ENCODE assay signal across 8 cellular contexts in the genomic region with DNA sequence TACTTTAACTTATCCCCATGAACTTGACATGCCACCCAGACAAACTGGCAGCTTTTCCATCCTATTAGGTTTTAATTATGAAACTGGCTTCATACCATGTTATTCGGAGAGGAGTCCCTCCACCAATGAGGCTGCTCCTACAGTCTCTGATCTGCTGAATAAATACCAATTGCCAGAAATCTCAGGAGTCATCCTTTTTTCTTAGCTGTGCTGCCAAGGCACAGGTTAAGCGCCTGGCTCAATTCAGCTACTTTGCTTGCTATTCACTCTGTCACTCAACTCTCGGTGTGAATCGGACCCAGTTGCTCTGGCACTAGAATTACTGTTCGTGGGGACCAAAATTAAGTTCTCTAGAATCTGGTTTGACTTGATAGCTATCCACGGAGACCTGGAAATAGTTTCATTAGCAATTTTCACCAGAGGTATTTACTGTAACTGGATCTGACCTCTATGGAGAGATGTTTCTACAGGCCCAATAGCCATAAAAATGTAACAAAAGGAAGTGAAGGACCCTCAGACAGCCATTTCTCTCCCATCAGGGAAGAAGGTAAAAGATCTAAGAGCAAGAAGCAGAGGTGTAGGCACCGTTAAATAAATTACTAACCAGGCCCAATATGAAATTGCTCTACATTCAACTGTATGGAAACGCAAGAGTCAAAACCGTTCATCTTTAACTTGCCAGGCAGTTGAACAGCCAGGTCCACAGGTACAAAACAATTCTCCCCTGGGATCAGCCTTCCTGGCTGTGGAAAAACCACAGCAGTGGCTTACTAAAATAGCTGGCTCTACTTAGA. TPM values are rescaled to one million over a fixed set of nuclear protein-coding genes. Genes with fewer than 3 reads are reported as not detected.
DNase-seq lines count a peak whose midpoint lies in the region; ATAC-seq, FAIRE-seq and TF ChIP-seq lines count a peak whose summit lies in the region.

No MANE protein-coding gene starts in this region.

- FAIRE-seq in D721Med (lab: Jason Lieb, UNC) = no peak

- no peak for ATAC-seq in body of pancreas
- no peak for ATAC-seq in GM19395 (IDR thresholded peaks at IDR 0.05; ENCODE audit: unreplicated experiment)
- ATAC-seq in HG03135 (IDR thresholded peaks at IDR 0.05; ENCODE audit: unreplicated experiment) = no peak

- 48 to 60% methylated on average over 9 of the region's 9 CpGs for WGBS in body of pancreas, 2 donors

- TF ChIP-seq POLR2A in body of pancreas (IDR thresholded peaks at IDR 0.05) = no peak

- CTCF ChIA-PET in AG04450 (lab: Charles Lee) = interaction anchor here (0.6 to 0.8 kb wide), 2 partner anchors 9 to 103 kb away, joined by 3 to 7 read pairs; no protein-coding TSS in a partner anchor

- POLR2A ChIA-PET in AG04450 (lab: Yijun Ruan, JAX) = no interaction called here

- H3K27ac ChIP-seq in AG04450 (ENCODE audit: low read depth, low read length) = peak overlapping the region; percentile 52
- H3K27ac ChIP-seq in body of pancreas = peak overlapping the region; percentile 60 to 99 (median 74)
- H3K27ac ChIP-seq in muscle layer of colon (ENCODE audit: low read depth, low read length) = peak overlapping the region; percentile 100

- H3K4me3 ChIP-seq in AG04450 (ENCODE audit: low read depth, low read length) (no peak overlapping the region; the same call in 1 of the 2 replicates), body of pancreas (no peak overlapping the region), muscle layer of colon (ENCODE audit: low read depth in 1 of 2, low read length in 2 of 2) (peak overlapping the region in 1 of 2 donors; percentile 2)

- TF ChIP-seq CTCF in AG04450 (IDR thresholded peaks at IDR 0.05; ENCODE audit: low read depth, low read length) (no peak), body of pancreas (IDR thresholded peaks at IDR 0.05) (no peak), D721Med (IDR thresholded peaks at IDR 0.05; ENCODE audit: insufficient read depth, missing control alignments) (no peak)

- H3K4me1 ChIP-seq in body of pancreas (peaks cover 40% of the 10 kb centered on the region), muscle layer of colon (ENCODE audit: insufficient read depth, low read length) (peaks cover 54% of the 10 kb centered on the region)

- no peak for DNase-seq in AG04450 (ENCODE audit: low read depth, low spot score)
- peak; percentile 46 for DNase-seq in KG1 (lab: John Stamatoyannopoulos, UW)
- no peak for DNase-seq in body of pancreas
- DNase-seq in D721Med (ENCODE audit: insufficient read length, low spot score) = no peak
- DNase-seq in activated CD4-positive, CD25-positive, alpha-beta regulatory T cell (lab: John Stamatoyannopoulos, UW) = no peak

- H3K27me3 ChIP-seq in AG04450 (ENCODE audit: control insufficient read depth, insufficient read depth, low read length) (no peaks in the 10 kb centered on the region), body of pancreas (no peaks in the 10 kb centered on the region), muscle layer of colon (ENCODE audit: control insufficient read depth in 1 of 2, insufficient read depth in 2 of 2, low read length in 2 of 2) (no peaks in the 10 kb centered on the region)

- H3K36me3 ChIP-seq in body of pancreas (replicated peaks in 1 of 2; ENCODE audit: insufficient read depth in 1 of 2, low read depth in 2 of 2) = no peaks in the 10 kb centered on the region
- peaks cover 5% of the 10 kb centered on the region for H3K36me3 ChIP-seq in muscle layer of colon (ENCODE audit: insufficient read depth, low read length)

- intact Hi-C loops in body of pancreas (cut with DNase I) = no loop called here

- no peak overlapping the region for H3K9ac ChIP-seq in muscle layer of colon (ENCODE audit: low read length)

- H3K9me3 ChIP-seq in AG04450 (ENCODE audit: control insufficient read depth, insufficient read depth, low read length) = no peaks in the 10 kb centered on the region; the same call in 1 of the 2 replicates
- H3K9me3 ChIP-seq in body of pancreas = no peaks in the 10 kb centered on the region
- no peaks in the 10 kb centered on the region for H3K9me3 ChIP-seq in muscle layer of colon (ENCODE audit: low read length)

RNA-seq across cellular contexts. Expression of gene ZC3H4, which starts 5.4 kb away (rescaled TPM):
- polyA plus RNA-seq in AG04450 (2011; rRNA removed) = 4.9 and 7.3 TPM in 2 replicates
- polyA minus RNA-seq in AG04450 (2011; rRNA and poly(A)+ RNA removed) = 12.7 and 15.9 TPM in 2 replicates
- total RNA-seq in body of pancreas = 10 to 100 TPM; 18.9 to 34.3 TPM

RNA-seq across cellular contexts. Expression of gene SAE1, which starts 22.5 kb away (rescaled TPM):
- 142 and 165 TPM in 2 replicates for polyA plus RNA-seq in AG04450 (2011; rRNA removed)
- 62.8 and 63.5 TPM in 2 replicates for polyA minus RNA-seq in AG04450 (2011; rRNA and poly(A)+ RNA removed)
- 10 to 100 TPM; 14.5 to 21.5 TPM for total RNA-seq in body of pancreas

RNA-seq across cellular contexts. Expression of gene TMEM160, which starts 59.7 kb away (rescaled TPM):
- polyA plus RNA-seq in AG04450 (2011; rRNA removed) = 5.3 and 9.3 TPM in 2 replicates
- 1.00 and 1.0 TPM in 2 replicates for polyA minus RNA-seq in AG04450 (2011; rRNA and poly(A)+ RNA removed)
- total RNA-seq in body of pancreas = 10 to 100 TPM; 31.3 to 37.6 TPM
